In genomic region chr16:46555981-46556380, GRCh38 we compare ENCODE assay signal across 19 cellular contexts.
DNase-seq lines count a peak whose midpoint lies in the region; ATAC-seq and FAIRE-seq lines count a peak whose summit lies in the region.
"Had no signal": no experiment of that assay in that cellular context is flagged by ENCODE, and none has a peak within 500 bp of the region (broad histone marks: within the 10 kb centered on the region; RNA-seq: fewer than 3 reads in every experiment).

No MANE protein-coding gene starts in this region.

- no peak for ATAC-seq in HG03025 (IDR thresholded peaks at IDR 0.05; ENCODE audit: low FRiP score, unreplicated experiment)
- no peak for ATAC-seq in esophagus mucosa

- FAIRE-seq in RCC 7860 (lab: Jason Lieb, UNC): peak; percentile 27
- FAIRE-seq: A204.1 had no signal

- H3K9ac ChIP-seq in GM23248: no peak overlapping the region

- no peaks in the 10 kb centered on the region for H3K9me3 ChIP-seq in GM23248 (ENCODE audit: low read depth)
- H3K9me3 ChIP-seq: SJSA1 had no signal

- H3K4me1 ChIP-seq in ACC112 (ENCODE audit: control insufficient read depth, insufficient read depth, low read length, unreplicated experiment) (peaks cover 4% of the 10 kb centered on the region), GM23248 (ENCODE audit: insufficient read depth) (peaks cover 4% of the 10 kb centered on the region; the same call in 1 of the 2 replicates)

- no peak overlapping the region for H3K4me3 Mint-ChIP-seq in activated CD4-positive, alpha-beta T cell treated with anti-CD3 and anti-CD28 coated beads, Interleukin-2, amount 10 ng/mL, durations not matched to agents 7 days and 5 days
- H3K4me3 Mint-ChIP-seq: CD4-positive, alpha-beta T cell had no signal

- no peaks in the 10 kb centered on the region for H3K36me3 ChIP-seq in ACC112 (ENCODE audit: insufficient read depth, low read length)
- H3K36me3 ChIP-seq in GM23248 (ENCODE audit: low read depth): no peaks in the 10 kb centered on the region
- H3K36me3 ChIP-seq: SJSA1 had no signal

- POLR2A ChIA-PET in activated CD4-positive, alpha-beta T cell treated with anti-CD3 and anti-CD28 coated beads, Interleukin-2, amount 10 ng/mL, durations not matched to agents 7 days and 5 days (lab: Charles Lee): no interaction called here

- no peaks in the 10 kb centered on the region for H3K9me2 ChIP-seq in GM23248 (ENCODE audit: insufficient read depth)

- in situ Hi-C loops in GM23248 (cut with MboI): no loop called here

- H3K27ac Mint-ChIP-seq in activated CD4-positive, alpha-beta T cell treated with anti-CD3 and anti-CD28 coated beads, Interleukin-2, amount 10 ng/mL, durations not matched to agents 7 days and 5 days: no peak overlapping the region
- H3K27ac Mint-ChIP-seq: CD4-positive, alpha-beta T cell had no signal

- H3K4me1 Mint-ChIP-seq in activated CD4-positive, alpha-beta T cell treated with anti-CD3 and anti-CD28 coated beads, Interleukin-2, amount 10 ng/mL, durations not matched to agents 7 days and 5 days: no peaks in the 10 kb centered on the region

- H3K4me3 ChIP-seq in ACC112 (ENCODE audit: low read depth, low read length): no peak overlapping the region
- no peak overlapping the region for H3K4me3 ChIP-seq in GM23248
- H3K4me3 ChIP-seq: SJSA1 had no signal

- no peaks in the 10 kb centered on the region for H3K36me3 Mint-ChIP-seq in activated CD4-positive, alpha-beta T cell treated with anti-CD3 and anti-CD28 coated beads, Interleukin-2, amount 10 ng/mL, durations not matched to agents 7 days and 5 days (ENCODE audit: low read depth)

- H3K27ac ChIP-seq in ACC112 (ENCODE audit: low read depth, low read length): no peak overlapping the region
- no peak overlapping the region for H3K27ac ChIP-seq in GM23248
- no peak overlapping the region for H3K27ac ChIP-seq in epithelial cell of prostate
- H3K27ac ChIP-seq: RWPE1, SJSA1 had no signal

- H3K4me2 ChIP-seq in GM23248 (ENCODE audit: unreplicated experiment): no peak overlapping the region

- no peaks in the 10 kb centered on the region for H3K79me2 ChIP-seq in ACC112 (ENCODE audit: control insufficient read depth, insufficient read depth, low read length, unreplicated experiment)
- H3K79me2 ChIP-seq in GM23248 (ENCODE audit: insufficient read depth): no peaks in the 10 kb centered on the region

- 14 to 19% methylated on average over 3 of the region's 3 CpGs for WGBS in GM23248 (ENCODE audit: low coverage in 1 of 2, low lambda C conversion rate in 2 of 2, missing lambda C conversion rate in 2 of 2), 2 experiments

- H2AFZ ChIP-seq in ACC112 (ENCODE audit: low read length, unreplicated experiment) (peak overlapping the region; percentile 67), GM23248 (peak overlapping the region; percentile 34; the same call in 1 of the 2 replicates)

- peaks cover 8% of the 10 kb centered on the region; the same call in 1 of the 2 replicates for H3F3A ChIP-seq in GM23248 (ENCODE audit: insufficient read depth)

- H3K27me3 ChIP-seq in ACC112 (ENCODE audit: insufficient read depth, low read length) (no peaks in the 10 kb centered on the region), GM23248 (replicated peaks; ENCODE audit: insufficient read depth) (no peaks in the 10 kb centered on the region)
- H3K27me3 ChIP-seq: SJSA1 had no signal

- no peaks in the 10 kb centered on the region for H3K9me3 Mint-ChIP-seq in activated CD4-positive, alpha-beta T cell treated with anti-CD3 and anti-CD28 coated beads, Interleukin-2, amount 10 ng/mL, durations not matched to agents 7 days and 5 days
- H3K9me3 Mint-ChIP-seq: CD4-positive, alpha-beta T cell had no signal

- DNase-seq in GM23248: peak; percentile 57
- DNase-seq in RCC 7860 (ENCODE audit: low spot score): peak; percentile 29
- peak; percentile 1 for DNase-seq in epithelial cell of prostate (ENCODE audit: low read depth, low spot score)
- DNase-seq in activated CD4-positive, alpha-beta T cell treated with anti-CD3 and anti-CD28 coated beads, Interleukin-2, amount 10 ng/mL, durations not matched to agents 7 days and 5 days: no peak
- no peak for DNase-seq in NCI-H1092 treated with DMSO at 0.1 percent for 48 hours (lab: John Stamatoyannopoulos, UW)
- DNase-seq: AML-193; CD4-positive, alpha-beta T cell; DMS79 treated with DMSO at 0.1 percent for 48 hours; Karpas-422; NCI-H1417 treated with DMSO at 0.1 percent for 48 hours; NCI-H2081; NCI-H510A treated with DMSO at 0.1 percent for 48 hours; SW 1271 had no signal

- peaks cover 8% of the 10 kb centered on the region for H3K27me3 Mint-ChIP-seq in activated CD4-positive, alpha-beta T cell treated with anti-CD3 and anti-CD28 coated beads, Interleukin-2, amount 10 ng/mL, durations not matched to agents 7 days and 5 days

- H4K20me1 ChIP-seq in GM23248 (ENCODE audit: insufficient read depth): no peaks in the 10 kb centered on the region

- CTCF ChIA-PET in activated CD4-positive, alpha-beta T cell treated with anti-CD3 and anti-CD28 coated beads, Interleukin-2, amount 10 ng/mL, durations not matched to agents 7 days and 5 days (lab: Charles Lee): interaction anchor here (0.9 kb wide), 1 partner anchor 14 kb away, joined by 3 read pairs; no protein-coding TSS in a partner anchor

Comparison
In these comparisons a context has a peak if more than half of its experiments do, and no peak if none do; other contexts are left out.
1. DNase-seq: peak in GM23248 (single experiment), RCC 7860 (single experiment) and epithelial cell of prostate (single experiment); none in activated CD4-positive, alpha-beta T cell treated with anti-CD3 and anti-CD28 coated beads, Interleukin-2, amount 10 ng/mL, durations not matched to agents 7 days and 5 days (single experiment) and NCI-H1092 treated with DMSO at 0.1 percent for 48 hours (single experiment).